25 cellular contexts compared by ENCODE assay signal in genomic region chr1:17359031-17359430, GRCh38. TPM values are rescaled to one million over a fixed set of nuclear protein-coding genes. Genes with fewer than 3 reads are reported as not detected.
DNase-seq lines count a peak whose midpoint lies in the region; ATAC-seq and TF ChIP-seq lines count a peak whose summit lies in the region.
"Had no signal": no experiment of that assay in that cellular context is flagged by ENCODE, and none has a peak within 500 bp of the region (broad histone marks: within the 10 kb centered on the region; RNA-seq: fewer than 3 reads in every experiment).

No MANE protein-coding gene starts in this region.

- H3K4me1 Mint-ChIP-seq in activated CD4-positive, alpha-beta T cell treated with anti-CD3 and anti-CD28 coated beads, Interleukin-2, amount 10 ng/mL, durations not matched to agents 24 days and 14 days, result no peaks in the 10 kb centered on the region
- H3K4me1 Mint-ChIP-seq: CD14-positive monocyte had no signal

- H3K4me3 Mint-ChIP-seq in activated CD4-positive, alpha-beta T cell treated with anti-CD3 and anti-CD28 coated beads, Interleukin-2, amount 10 ng/mL, durations not matched to agents 24 days and 14 days, result no peak overlapping the region
- H3K4me3 Mint-ChIP-seq: CD14-positive monocyte had no signal

- DNase-seq in NCI-H82 (lab: John Stamatoyannopoulos, UW), result peak; percentile 23
- no peak for DNase-seq in NCI-H82 treated with DMSO at 0.1 percent for 48 hours (lab: John Stamatoyannopoulos, UW; ENCODE audit: unreplicated experiment)
- no peak for DNase-seq in WERI-Rb-1
- no peak for DNase-seq in left colon
- DNase-seq in T-helper 9 cell, result no peak
- DNase-seq in NCI-H1436 (lab: John Stamatoyannopoulos, UW), result no peak
- no peak for DNase-seq in activated CD4-positive, alpha-beta T cell treated with anti-CD3 and anti-CD28 coated beads, Interleukin-2, amount 10 ng/mL, durations not matched to agents 24 days and 14 days
- DNase-seq in NCI-H2081 (lab: John Stamatoyannopoulos, UW), result no peak
- DNase-seq: AML-193, DMS53, GF-D8, NCI-H1105, NCI-H2029 treated with DMSO at 0.1 percent for 48 hours, NCI-H2171, NCI-H69, SJCRH30, T-helper 1 cell had no signal

- H3K9me3 ChIP-seq in WERI-Rb-1 (ENCODE audit: severe bottlenecking), result no peaks in the 10 kb centered on the region
- H3K9me3 ChIP-seq: SJCRH30 had no signal

- TF ChIP-seq CTCF in WERI-Rb-1 (IDR thresholded peaks at IDR 0.05; ENCODE audit: low read depth, low read length), result peak; percentile 33

- H3K27ac Mint-ChIP-seq in activated CD4-positive, alpha-beta T cell treated with anti-CD3 and anti-CD28 coated beads, Interleukin-2, amount 10 ng/mL, durations not matched to agents 24 days and 14 days, result no peak overlapping the region

- H3K4me3 ChIP-seq in WERI-Rb-1 (ENCODE audit: low read depth, low read length), result no peak overlapping the region
- H3K4me3 ChIP-seq: SJCRH30 had no signal

- H3K36me3 ChIP-seq in WERI-Rb-1, result no peaks in the 10 kb centered on the region
- H3K36me3 ChIP-seq: SJCRH30 had no signal

- H3K27me3 ChIP-seq in WERI-Rb-1 (ENCODE audit: insufficient read depth, low read depth, severe bottlenecking), result no peaks in the 10 kb centered on the region

- H3K36me3 Mint-ChIP-seq in activated CD4-positive, alpha-beta T cell treated with anti-CD3 and anti-CD28 coated beads, Interleukin-2, amount 10 ng/mL, durations not matched to agents 24 days and 14 days (ENCODE audit: low read depth), result no peaks in the 10 kb centered on the region

- no peaks in the 10 kb centered on the region for H3K27me3 Mint-ChIP-seq in activated CD4-positive, alpha-beta T cell treated with anti-CD3 and anti-CD28 coated beads, Interleukin-2, amount 10 ng/mL, durations not matched to agents 24 days and 14 days

- H3K27ac ChIP-seq in WERI-Rb-1, result no peak overlapping the region
- H3K27ac ChIP-seq: HL-60, KMS-11, SJCRH30 had no signal

- H3K9me3 Mint-ChIP-seq in activated CD4-positive, alpha-beta T cell treated with anti-CD3 and anti-CD28 coated beads, Interleukin-2, amount 10 ng/mL, durations not matched to agents 24 days and 14 days, result no peaks in the 10 kb centered on the region

- ATAC-seq in left colon, result peak; percentile 26
- ATAC-seq: HCT116 had no signal

- intact Hi-C loops in left colon (cut with DNase I, micrococcal nuclease), result no loop called here
- intact Hi-C loops in activated CD4-positive, alpha-beta T cell treated with anti-CD3 and anti-CD28 coated beads, Interleukin-2, amount 10 ng/mL, durations not matched to agents 24 days and 14 days (cut with micrococcal nuclease), result no loop called here

RNA-seq across cellular contexts. Expression of gene PADI6, which starts 13.0 kb away (rescaled TPM):
- not detected for total RNA-seq in left colon
- not detected in 2 replicates for total RNA-seq in activated CD4-positive, alpha-beta T cell treated with anti-CD3 and anti-CD28 coated beads, Interleukin-2, amount 10 ng/mL, durations not matched to agents 24 days and 14 days
- total RNA-seq: A172, HT-29, NCI-H460, OCI-LY7, SJCRH30 had no signal

RNA-seq across cellular contexts. Expression of gene PADI4, which starts 51.0 kb away (rescaled TPM):
- not detected for total RNA-seq in left colon
- total RNA-seq in activated CD4-positive, alpha-beta T cell treated with anti-CD3 and anti-CD28 coated beads, Interleukin-2, amount 10 ng/mL, durations not matched to agents 24 days and 14 days, result 0.09 and 0.12 TPM in 2 replicates
- total RNA-seq: HT-29, NCI-H460, SJCRH30 had no signal
